ENCODE assay signal across 1 cellular context in the genomic region with DNA sequence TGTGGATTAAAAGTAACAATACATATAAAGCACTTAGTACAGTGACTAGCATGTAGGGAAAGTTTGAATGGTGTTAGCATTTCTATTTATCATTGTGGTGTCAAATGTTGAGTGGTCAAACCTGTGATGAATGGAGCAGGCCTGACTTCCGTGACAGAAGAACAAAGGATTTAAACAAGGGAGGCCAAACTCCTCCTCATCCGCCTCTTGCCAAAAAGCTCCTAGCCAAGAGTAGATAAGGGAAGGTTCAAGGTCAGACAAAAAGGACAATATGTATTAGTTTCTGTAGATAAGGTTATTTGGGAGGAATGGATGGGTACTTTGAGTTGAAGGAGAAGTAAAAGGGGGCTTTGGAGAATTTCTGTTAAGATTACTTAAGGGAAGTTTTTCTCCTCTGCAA.
TF ChIP-seq lines count a peak whose summit lies in the region.

No MANE protein-coding gene starts in this region.

TF ChIP-seq in HepG2, 621 proteins besides CTCF, POLR2A, EP300 and RAD21 (continued from another document):
- TF ChIP-seq, protein P1, sequence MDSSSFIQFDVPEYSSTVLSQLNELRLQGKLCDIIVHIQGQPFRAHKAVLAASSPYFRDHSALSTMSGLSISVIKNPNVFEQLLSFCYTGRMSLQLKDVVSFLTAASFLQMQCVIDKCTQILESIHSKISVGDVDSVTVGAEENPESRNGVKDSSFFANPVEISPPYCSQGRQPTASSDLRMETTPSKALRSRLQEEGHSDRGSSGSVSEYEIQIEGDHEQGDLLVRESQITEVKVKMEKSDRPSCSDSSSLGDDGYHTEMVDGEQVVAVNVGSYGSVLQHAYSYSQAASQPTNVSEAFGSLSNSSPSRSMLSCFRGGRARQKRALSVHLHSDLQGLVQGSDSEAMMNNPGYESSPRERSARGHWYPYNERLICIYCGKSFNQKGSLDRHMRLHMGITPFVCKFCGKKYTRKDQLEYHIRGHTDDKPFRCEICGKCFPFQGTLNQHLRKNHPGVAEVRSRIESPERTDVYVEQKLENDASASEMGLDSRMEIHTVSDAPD (CRISPR knock-in tag; IDR thresholded peaks at IDR 0.05) = peak; percentile 68; the same call in 1 of the 2 replicates
- TF ChIP-seq, protein P2, sequence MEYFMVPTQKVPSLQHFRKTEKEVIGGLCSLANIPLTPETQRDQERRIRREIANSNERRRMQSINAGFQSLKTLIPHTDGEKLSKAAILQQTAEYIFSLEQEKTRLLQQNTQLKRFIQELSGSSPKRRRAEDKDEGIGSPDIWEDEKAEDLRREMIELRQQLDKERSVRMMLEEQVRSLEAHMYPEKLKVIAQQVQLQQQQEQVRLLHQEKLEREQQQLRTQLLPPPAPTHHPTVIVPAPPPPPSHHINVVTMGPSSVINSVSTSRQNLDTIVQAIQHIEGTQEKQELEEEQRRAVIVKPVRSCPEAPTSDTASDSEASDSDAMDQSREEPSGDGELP (IDR thresholded peaks at IDR 0.05; ENCODE audit: borderline replicate concordance, low read depth) = no peak
- no peak for TF ChIP-seq ZNF160 (CRISPR knock-in tag; IDR thresholded peaks at IDR 0.05)
- TF ChIP-seq ZNF644 (CRISPR knock-in tag; IDR thresholded peaks at IDR 0.05; ENCODE audit: low read depth) = 0 out of 2 replicates have a peak, but pooled peaks have one; percentile 13
- no peak for TF ChIP-seq HNF4G (IDR thresholded peaks at IDR 0.05; ENCODE audit: borderline replicate concordance, low read depth, low read length)
- peak; percentile 24; the same call in 1 of the 2 replicates for TF ChIP-seq HNF4G (CRISPR knock-in tag; IDR thresholded peaks at IDR 0.05; ENCODE audit: borderline replicate concordance, low read depth)
- TF ChIP-seq, protein P3, sequence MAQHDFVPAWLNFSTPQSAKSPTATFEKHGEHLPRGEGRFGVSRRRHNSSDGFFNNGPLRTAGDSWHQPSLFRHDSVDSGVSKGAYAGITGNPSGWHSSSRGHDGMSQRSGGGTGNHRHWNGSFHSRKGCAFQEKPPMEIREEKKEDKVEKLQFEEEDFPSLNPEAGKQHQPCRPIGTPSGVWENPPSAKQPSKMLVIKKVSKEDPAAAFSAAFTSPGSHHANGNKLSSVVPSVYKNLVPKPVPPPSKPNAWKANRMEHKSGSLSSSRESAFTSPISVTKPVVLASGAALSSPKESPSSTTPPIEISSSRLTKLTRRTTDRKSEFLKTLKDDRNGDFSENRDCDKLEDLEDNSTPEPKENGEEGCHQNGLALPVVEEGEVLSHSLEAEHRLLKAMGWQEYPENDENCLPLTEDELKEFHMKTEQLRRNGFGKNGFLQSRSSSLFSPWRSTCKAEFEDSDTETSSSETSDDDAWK (CRISPR knock-in tag; IDR thresholded peaks at IDR 0.05) = no peak
- TF ChIP-seq, protein P4, sequence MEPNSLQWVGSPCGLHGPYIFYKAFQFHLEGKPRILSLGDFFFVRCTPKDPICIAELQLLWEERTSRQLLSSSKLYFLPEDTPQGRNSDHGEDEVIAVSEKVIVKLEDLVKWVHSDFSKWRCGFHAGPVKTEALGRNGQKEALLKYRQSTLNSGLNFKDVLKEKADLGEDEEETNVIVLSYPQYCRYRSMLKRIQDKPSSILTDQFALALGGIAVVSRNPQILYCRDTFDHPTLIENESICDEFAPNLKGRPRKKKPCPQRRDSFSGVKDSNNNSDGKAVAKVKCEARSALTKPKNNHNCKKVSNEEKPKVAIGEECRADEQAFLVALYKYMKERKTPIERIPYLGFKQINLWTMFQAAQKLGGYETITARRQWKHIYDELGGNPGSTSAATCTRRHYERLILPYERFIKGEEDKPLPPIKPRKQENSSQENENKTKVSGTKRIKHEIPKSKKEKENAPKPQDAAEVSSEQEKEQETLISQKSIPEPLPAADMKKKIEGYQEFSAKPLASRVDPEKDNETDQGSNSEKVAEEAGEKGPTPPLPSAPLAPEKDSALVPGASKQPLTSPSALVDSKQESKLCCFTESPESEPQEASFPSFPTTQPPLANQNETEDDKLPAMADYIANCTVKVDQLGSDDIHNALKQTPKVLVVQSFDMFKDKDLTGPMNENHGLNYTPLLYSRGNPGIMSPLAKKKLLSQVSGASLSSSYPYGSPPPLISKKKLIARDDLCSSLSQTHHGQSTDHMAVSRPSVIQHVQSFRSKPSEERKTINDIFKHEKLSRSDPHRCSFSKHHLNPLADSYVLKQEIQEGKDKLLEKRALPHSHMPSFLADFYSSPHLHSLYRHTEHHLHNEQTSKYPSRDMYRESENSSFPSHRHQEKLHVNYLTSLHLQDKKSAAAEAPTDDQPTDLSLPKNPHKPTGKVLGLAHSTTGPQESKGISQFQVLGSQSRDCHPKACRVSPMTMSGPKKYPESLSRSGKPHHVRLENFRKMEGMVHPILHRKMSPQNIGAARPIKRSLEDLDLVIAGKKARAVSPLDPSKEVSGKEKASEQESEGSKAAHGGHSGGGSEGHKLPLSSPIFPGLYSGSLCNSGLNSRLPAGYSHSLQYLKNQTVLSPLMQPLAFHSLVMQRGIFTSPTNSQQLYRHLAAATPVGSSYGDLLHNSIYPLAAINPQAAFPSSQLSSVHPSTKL (CRISPR knock-in tag; IDR thresholded peaks at IDR 0.05) = peak; percentile 79
- peak; percentile 80 for TF ChIP-seq RARA (CRISPR knock-in tag; IDR thresholded peaks at IDR 0.05)
- TF ChIP-seq LCORL (IDR thresholded peaks at IDR 0.05) = peak; percentile 40; the same call in 1 of the 2 replicates
- TF ChIP-seq LCORL (CRISPR knock-in tag; IDR thresholded peaks at IDR 0.05) = peak; percentile 40; the same call in 1 of the 2 replicates
- TF ChIP-seq SCMH1 (CRISPR knock-in tag; IDR thresholded peaks at IDR 0.05; ENCODE audit: borderline replicate concordance) = no peak
TF ChIP-seq in HepG2: peak in this region for 61.
